1 cellular context compared by ENCODE assay signal in genomic region chr12:47725893-47726292, GRCh38.
TF ChIP-seq lines count a peak whose summit lies in the region.

No MANE protein-coding gene starts in this region.

TF ChIP-seq in IMR-90, 13 proteins besides CTCF, POLR2A, EP300 and RAD21 (continued from another document):
- TF ChIP-seq SMC3 (IDR thresholded peaks at IDR 0.05; ENCODE audit: low read depth, low read length): no peak
